6 cellular contexts compared by ENCODE assay signal in genomic region chr3:129329858-129330257, GRCh38.
"Had no signal": no experiment of that assay in that cellular context is flagged by ENCODE, and none has a peak within 500 bp of the region (broad histone marks: within the 10 kb centered on the region; RNA-seq: fewer than 3 reads in every experiment).

No MANE protein-coding gene starts in this region.

- H3K27ac ChIP-seq: HL-60, KMS-11 had no signal

- DNase-seq: KBM-7, KG1 had no signal

- H3K4me3 ChIP-seq: K562 had no signal

- ATAC-seq: K562 had no signal

- H3K4me2 ChIP-seq: KMS-11 had no signal

- FAIRE-seq: HTR-8/SVneo, K562 had no signal

- H3K9ac ChIP-seq: KMS-11 had no signal
